8 cellular contexts compared by ENCODE assay signal in genomic region chr7:108211382-108212201, GRCh38.
DNase-seq lines count a peak whose midpoint lies in the region; ATAC-seq and TF ChIP-seq lines count a peak whose summit lies in the region.

No MANE protein-coding gene starts in this region.

- TF ChIP-seq CTCF in esophagus squamous epithelium (IDR thresholded peaks at IDR 0.05), result no peak
- no peak for TF ChIP-seq CTCF in tibial artery (IDR thresholded peaks at IDR 0.05)

- H3K9me3 ChIP-seq in esophagus squamous epithelium (no peaks in the 10 kb centered on the region), tibial artery (no peaks in the 10 kb centered on the region)

- H3K27ac ChIP-seq in esophagus squamous epithelium (peak overlapping the region in 3 of 4 donors; percentile 77 to 81 (median 80)), tibial artery (no peak overlapping the region)

- TF ChIP-seq POLR2A in esophagus squamous epithelium (IDR thresholded peaks at IDR 0.05), result no peak

- DNase-seq in activated CD4-positive, CD25-positive, alpha-beta regulatory T cell (lab: John Stamatoyannopoulos, UW), result no peak
- peak; percentile 75 for DNase-seq in NCI-H345 treated with DMSO at 0.1 percent for 48 hours (lab: John Stamatoyannopoulos, UW; ENCODE audit: unreplicated experiment)
- no peak for DNase-seq in esophagus squamous epithelium (lab: John Stamatoyannopoulos, UW)
- DNase-seq in tibial artery, result no peak
- no peak for DNase-seq in hippocampal formation (lab: John Stamatoyannopoulos, UW)
- no peak for DNase-seq in activated effector memory CD4-positive, alpha-beta T cell treated with Interleukin-2 at 50 U/mL for 16 hours

- ATAC-seq in activated CD4-positive, CD25-positive, alpha-beta regulatory T cell treated with anti-CD3 and anti-CD28 coated beads, Interleukin-2, amount 50 U/mL, for 24 hours, result peak; percentile 28 to 38
- ATAC-seq in HG02981 (IDR thresholded peaks at IDR 0.05; ENCODE audit: unreplicated experiment), result peak; percentile 76

- no peak overlapping the region for H3K4me3 ChIP-seq in esophagus squamous epithelium
- H3K4me3 ChIP-seq in tibial artery, result no peak overlapping the region

- 26 to 45% methylated on average over 5 to 7 of the region's 7 CpGs for WGBS in esophagus squamous epithelium, 2 donors

- intact Hi-C loops in esophagus squamous epithelium (cut with DNase I) (no loop called here), tibial artery (cut with DNase I; ENCODE audit: low total_unique reads) (no loop called here)

- H3K4me1 ChIP-seq in esophagus squamous epithelium (peaks cover 6 to 16% (median 12%) of the 10 kb centered on the region in 3 donors), tibial artery (no peaks in the 10 kb centered on the region)

- H3K27me3 ChIP-seq in esophagus squamous epithelium (no peaks in the 10 kb centered on the region), tibial artery (no peaks in the 10 kb centered on the region)

- no peaks in the 10 kb centered on the region for H3K36me3 ChIP-seq in esophagus squamous epithelium
- H3K36me3 ChIP-seq in tibial artery, result no peaks in the 10 kb centered on the region

Comparison
In these comparisons a context has a peak if more than half of its experiments do, and no peak if none do; other contexts are left out.
1. H3K27ac ChIP-seq: peak in esophagus squamous epithelium (3 of 4); none in tibial artery (0 of 2).